In the genomic region with DNA sequence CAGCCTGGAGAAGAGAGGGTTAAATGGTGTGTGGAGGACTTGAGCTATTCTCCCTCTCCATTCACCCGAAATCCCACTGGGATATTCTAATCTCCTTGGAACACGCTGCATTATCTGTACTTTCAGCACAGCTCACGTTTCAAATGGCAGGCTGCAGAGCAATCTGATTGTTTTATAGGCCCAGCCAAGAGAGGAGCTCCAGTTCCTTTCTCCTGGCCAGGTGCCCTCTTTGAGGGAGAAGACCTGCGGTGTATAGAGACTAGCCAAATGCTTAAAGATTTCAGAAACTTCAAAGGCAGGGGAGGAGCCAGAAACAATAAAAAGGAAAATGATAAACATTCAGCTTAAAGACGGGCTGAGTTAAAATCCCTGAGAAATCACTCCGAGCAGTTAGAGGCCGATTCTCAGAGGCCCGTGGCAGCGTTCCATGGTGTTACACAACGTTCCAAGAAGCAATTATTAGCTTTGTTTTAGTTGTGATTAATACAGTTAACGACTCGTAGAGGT, we compare ENCODE assay signal across 7 cellular contexts.
A peak's percentile ranks its signal among the peaks of the same experiment; 100 is the strongest.
DNase-seq lines count a peak whose midpoint lies in the region; ATAC-seq and TF ChIP-seq lines count a peak whose summit lies in the region.

No MANE protein-coding gene starts in this region.

- no peaks in the 10 kb centered on the region for H3K4me1 Mint-ChIP-seq in activated T-cell treated with anti-CD3 and anti-CD28 coated beads, Interleukin-2, amount 50 U/mL, for 72 hours (ENCODE audit: low read depth)

- H3K27me3 ChIP-seq in lower lobe of right lung (ENCODE audit: low read depth) (no peaks in the 10 kb centered on the region), upper lobe of left lung (no peaks in the 10 kb centered on the region)

- peaks cover 27% of the 10 kb centered on the region for H3K4me1 ChIP-seq in lower lobe of right lung
- peaks cover 6 to 46% (median 20%) of the 10 kb centered on the region in 4 donors for H3K4me1 ChIP-seq in upper lobe of left lung

- WGBS in upper lobe of left lung, 2 donors = 39% methylated on average over 12 of the region's 12 CpGs

- peaks cover 3 to 8% of the 10 kb centered on the region in 2 donors for H3K9me3 Mint-ChIP-seq in activated T-cell treated with anti-CD3 and anti-CD28 coated beads, Interleukin-2, amount 50 U/mL, for 72 hours

- peaks cover 0 to 1% of the 10 kb centered on the region in 2 donors for H3K36me3 Mint-ChIP-seq in activated T-cell treated with anti-CD3 and anti-CD28 coated beads, Interleukin-2, amount 50 U/mL, for 72 hours (ENCODE audit: insufficient read depth in 2 of 2)

- H3K27me3 Mint-ChIP-seq in activated T-cell treated with anti-CD3 and anti-CD28 coated beads, Interleukin-2, amount 50 U/mL, for 72 hours (ENCODE audit: low read depth) = no peaks in the 10 kb centered on the region

- H3K27ac Mint-ChIP-seq in activated T-cell treated with anti-CD3 and anti-CD28 coated beads, Interleukin-2, amount 50 U/mL, for 72 hours = no peak overlapping the region

- no peak overlapping the region for H3K4me3 Mint-ChIP-seq in activated T-cell treated with anti-CD3 and anti-CD28 coated beads, Interleukin-2, amount 50 U/mL, for 72 hours

- peak; percentile 34 to 68 for ATAC-seq in lower lobe of right lung
- ATAC-seq in upper lobe of left lung (ENCODE audit: low FRiP score in 2 of 2) = peak in 1 of 2 donors; percentile 38
- ATAC-seq in GM19351 (IDR thresholded peaks at IDR 0.05; ENCODE audit: unreplicated experiment) = no peak
- no peak for ATAC-seq in activated T-cell treated with anti-CD3 and anti-CD28 coated beads, Interleukin-2, amount 50 U/mL, for 72 hours (replicated peaks in 1 of 2)

- H3K36me3 ChIP-seq in lower lobe of right lung (no peaks in the 10 kb centered on the region), upper lobe of left lung (no peaks in the 10 kb centered on the region)

- TF ChIP-seq CTCF in cardiac fibroblast (IDR thresholded peaks at IDR 0.05; ENCODE audit: low read depth, low read length) (no peak), lower lobe of right lung (IDR thresholded peaks at IDR 0.05) (no peak), upper lobe of left lung (IDR thresholded peaks at IDR 0.05) (no peak)

- DNase-seq in NCI-H1105 (lab: John Stamatoyannopoulos, UW) (peak; percentile 13), cardiac fibroblast (ENCODE audit: low read depth in 2 of 2) (peak; percentile 90), lower lobe of right lung (peak; percentile 56), upper lobe of left lung (peak in 1 of 2 donors; percentile 52), SIG-M5 (lab: John Stamatoyannopoulos, UW) (no peak)
- no peak for DNase-seq in activated T-cell treated with anti-CD3 and anti-CD28 coated beads, Interleukin-2, amount 50 U/mL, for 72 hours

- intact Hi-C loops in lower lobe of right lung (cut with DNase I) = no loop called here

- no peak for TF ChIP-seq POLR2A in upper lobe of left lung (IDR thresholded peaks at IDR 0.05)

- no peak for TF ChIP-seq EP300 in upper lobe of left lung (IDR thresholded peaks at IDR 0.05)

- H3K27ac ChIP-seq in lower lobe of right lung = peak overlapping the region; percentile 14
- peak overlapping the region in 3 of 4 donors; percentile 10 to 46 (median 23) for H3K27ac ChIP-seq in upper lobe of left lung

- no peak overlapping the region for H3K4me3 ChIP-seq in cardiac fibroblast (replicated peaks in 1 of 2; ENCODE audit: low read depth in 2 of 2, low read length in 2 of 2)
- H3K4me3 ChIP-seq in lower lobe of right lung = no peak overlapping the region
- H3K4me3 ChIP-seq in upper lobe of left lung = no peak overlapping the region

- no peaks in the 10 kb centered on the region for H3K9me3 ChIP-seq in lower lobe of right lung
- no peaks in the 10 kb centered on the region for H3K9me3 ChIP-seq in upper lobe of left lung

Comparison
In these comparisons a context has a peak if more than half of its experiments do, and no peak if none do; other contexts are left out.
1. DNase-seq: peak in NCI-H1105 (single experiment), cardiac fibroblast (2 of 2) and lower lobe of right lung (single experiment); none in activated T-cell treated with anti-CD3 and anti-CD28 coated beads, Interleukin-2, amount 50 U/mL, for 72 hours (0 of 2) and SIG-M5 (single experiment).
2. ATAC-seq: peak in lower lobe of right lung (2 of 2); none in GM19351 (single experiment) and activated T-cell treated with anti-CD3 and anti-CD28 coated beads, Interleukin-2, amount 50 U/mL, for 72 hours (0 of 2).